20 cellular contexts compared by ENCODE assay signal in genomic region chr1:22915280-22915679, GRCh38. TPM values are rescaled to one million over a fixed set of nuclear protein-coding genes. Genes with fewer than 3 reads are reported as not detected.
DNase-seq lines count a peak whose midpoint lies in the region; ATAC-seq, FAIRE-seq and TF ChIP-seq lines count a peak whose summit lies in the region.
"Had no signal": no experiment of that assay in that cellular context is flagged by ENCODE, and none has a peak within 500 bp of the region (broad histone marks: within the 10 kb centered on the region; RNA-seq: fewer than 3 reads in every experiment).

No MANE protein-coding gene starts in this region.

- TF ChIP-seq POLR2A in HepG2 (IDR thresholded peaks at IDR 0.05; ENCODE audit: insufficient read depth in 1 of 2, low read depth in 2 of 2, low read length in 2 of 2) = no peak
- no peak for TF ChIP-seq POLR2A in right lobe of liver (IDR thresholded peaks at IDR 0.05)

- CTCF ChIA-PET in HepG2 (lab: Yijun Ruan, JAX; ENCODE audit: low intra/inter-chr PET ratio, low total read pairs) = no interaction called here

- H3K4me2 ChIP-seq in HepG2 (ENCODE audit: low read depth, low read length) = no peak overlapping the region

- intact Hi-C loops in HepG2 (cut with micrococcal nuclease; ENCODE audit: unreplicated experiment) (no loop called here), right lobe of liver (cut with DNase I) (loop anchor here in 1 of 2 donors (10.0 kb wide), 1 partner anchor 320 kb away; no protein-coding TSS in a partner anchor), left ventricle myocardium superior (cut with micrococcal nuclease) (no loop called here)

- H4K20me1 ChIP-seq in HepG2 (ENCODE audit: insufficient read depth, low read length) = no peaks in the 10 kb centered on the region

- no peak for ATAC-seq in HepG2
- ATAC-seq in right lobe of liver = no peak
- ATAC-seq in left ventricle myocardium superior = no peak

- H3K9me3 Mint-ChIP-seq in nephron = no peaks in the 10 kb centered on the region
- H3K9me3 Mint-ChIP-seq in type B pancreatic cell = no peaks in the 10 kb centered on the region
- H3K9me3 Mint-ChIP-seq: CD4-positive, alpha-beta T cell; IgD-negative memory B cell had no signal

- POLR2A ChIA-PET in HepG2 (lab: Yijun Ruan, JAX) = no interaction called here

- no peak overlapping the region for H2AFZ ChIP-seq in HepG2 (ENCODE audit: low read length)
- H2AFZ ChIP-seq: GM23248 had no signal

- WGBS in HepG2 (ENCODE audit: low lambda C conversion rate) = 15% methylated on average over 6 of the region's 8 CpGs
- 44% methylated on average over 7 of the region's 8 CpGs for WGBS in right lobe of liver (ENCODE audit: insufficient coverage, low coverage, low lambda C conversion rate, missing lambda C conversion rate)

- peaks cover 3 to 26% of the 10 kb centered on the region in 2 experiments; a peak in 2 of 5 replicates for H3K27me3 ChIP-seq in HepG2 (ENCODE audit: control insufficient read depth in 1 of 2, insufficient read depth in 2 of 2, low read length in 2 of 2)
- no peaks in the 10 kb centered on the region for H3K27me3 ChIP-seq in right lobe of liver
- H3K27me3 ChIP-seq in WERI-Rb-1 (ENCODE audit: insufficient read depth, low read depth, severe bottlenecking) = no peaks in the 10 kb centered on the region

- H3K4me1 Mint-ChIP-seq in nephron (peaks cover 41% of the 10 kb centered on the region), type B pancreatic cell (ENCODE audit: unreplicated experiment) (peaks cover 11% of the 10 kb centered on the region)
- H3K4me1 Mint-ChIP-seq: IgD-negative memory B cell had no signal

- H3K4me3 ChIP-seq in HepG2 (replicated peaks in 1 of 3; ENCODE audit: insufficient read depth in 1 of 3, low read depth in 2 of 3, low read length in 3 of 3) = no peak overlapping the region
- H3K4me3 ChIP-seq in right lobe of liver = no peak overlapping the region
- H3K4me3 ChIP-seq in WERI-Rb-1 (ENCODE audit: low read depth, low read length) = no peak overlapping the region
- H3K4me3 ChIP-seq: GM23248 had no signal

- DNase-seq in HepG2 (ENCODE audit: low spot score) = no peak
- DNase-seq in right lobe of liver = no peak
- no peak for DNase-seq in WERI-Rb-1
- no peak for DNase-seq in type B pancreatic cell (ENCODE audit: extremely low spot score, unreplicated experiment)
- DNase-seq in iPS-NIHi11 (ENCODE audit: low spot score) = no peak
- DNase-seq in left ventricle myocardium superior = no peak
- no peak for DNase-seq in SK-N-DZ (ENCODE audit: low spot score)
- DNase-seq: 8988T; Caco-2; CD4-positive, alpha-beta T cell; DMS153; DMS79 treated with DMSO at 0.1 percent for 48 hours; GF-D8; GM23248; KBM-7 had no signal

- no peak for FAIRE-seq in HepG2 (lab: Jason Lieb, UNC)
- FAIRE-seq: HTR-8/SVneo had no signal

- in situ Hi-C loops in HepG2 (cut with HindIII; ENCODE audit: extremely low pct_ligation_motif_present, low pct_unique_long_range_greater_than_20kb) = no loop called here

- no peak for TF ChIP-seq CTCF in HepG2 (CRISPR knock-in tag; IDR thresholded peaks at IDR 0.05)
- no peak for TF ChIP-seq CTCF in right lobe of liver (IDR thresholded peaks at IDR 0.05)
- no peak for TF ChIP-seq CTCF in WERI-Rb-1 (IDR thresholded peaks at IDR 0.05; ENCODE audit: low read depth, low read length)
- TF ChIP-seq CTCF in nephron (IDR thresholded peaks at IDR 0.05; ENCODE audit: unreplicated experiment in 3 of 3) = no peak
- TF ChIP-seq CTCF in type B pancreatic cell (conservative IDR thresholded peaks at IDR 0.05) = no peak

- peak overlapping the region in 2 of 3 experiments; percentile 48 to 49 for H3K27ac Mint-ChIP-seq in nephron
- peak overlapping the region; percentile 26 for H3K27ac Mint-ChIP-seq in type B pancreatic cell
- H3K27ac Mint-ChIP-seq: CD4-positive, alpha-beta T cell; IgD-negative memory B cell had no signal

- TF ChIP-seq EP300 in HepG2 (IDR thresholded peaks at IDR 0.05; ENCODE audit: low read depth in 2 of 2, low read length in 2 of 2) (no peak), HepG2 (CRISPR knock-in tag; IDR thresholded peaks at IDR 0.05; ENCODE audit: borderline replicate concordance) (no peak)

- H3K9me3 ChIP-seq in HepG2 (ENCODE audit: low read length) (no peaks in the 10 kb centered on the region), right lobe of liver (no peaks in the 10 kb centered on the region), WERI-Rb-1 (ENCODE audit: severe bottlenecking) (no peaks in the 10 kb centered on the region)
- H3K9me3 ChIP-seq: Caco-2 had no signal

- H3K79me2 ChIP-seq in HepG2 (ENCODE audit: insufficient read depth, low read length) = no peaks in the 10 kb centered on the region

- H3K27me3 Mint-ChIP-seq in nephron (ENCODE audit: low read depth) = peaks cover 8% of the 10 kb centered on the region
- H3K27me3 Mint-ChIP-seq in type B pancreatic cell = no peaks in the 10 kb centered on the region

- no peak overlapping the region for H3K9ac ChIP-seq in HepG2 (ENCODE audit: insufficient read depth, low read depth, low read length)
- H3K9ac ChIP-seq: GM23248 had no signal

- no TSS peak for BruUV-seq in HepG2 (replicated peaks; lab: Mats Ljungman, UMichigan)

- TF ChIP-seq RAD21 in HepG2 (CRISPR knock-in tag; IDR thresholded peaks at IDR 0.05) = no peak

- no peaks in the 10 kb centered on the region for H3K36me3 ChIP-seq in HepG2 (replicated peaks in 1 of 2; ENCODE audit: control insufficient read depth in 1 of 2, insufficient read depth in 2 of 2, low read length in 2 of 2)
- no peaks in the 10 kb centered on the region for H3K36me3 ChIP-seq in right lobe of liver
- H3K36me3 ChIP-seq in WERI-Rb-1 = no peaks in the 10 kb centered on the region; the same call in 1 of the 2 replicates

- H3K27ac ChIP-seq in HepG2 (ENCODE audit: extremely low read length, insufficient read depth, low read length) (no peak overlapping the region), right lobe of liver (no peak overlapping the region), WERI-Rb-1 (peak overlapping the region; percentile 89)
- H3K27ac ChIP-seq: GM23248 had no signal

- H3K4me1 ChIP-seq in HepG2 (ENCODE audit: insufficient read depth, low read length) (no peaks in the 10 kb centered on the region), right lobe of liver (no peaks in the 10 kb centered on the region)
- H3K4me1 ChIP-seq: Caco-2 had no signal

- no peak overlapping the region for H3K4me3 Mint-ChIP-seq in nephron
- H3K4me3 Mint-ChIP-seq in type B pancreatic cell = no peak overlapping the region
- H3K4me3 Mint-ChIP-seq: CD4-positive, alpha-beta T cell had no signal

- peaks cover 6% of the 10 kb centered on the region for H3K36me3 Mint-ChIP-seq in nephron (ENCODE audit: low read depth)
- H3K36me3 Mint-ChIP-seq in type B pancreatic cell = peaks cover 4% of the 10 kb centered on the region

TF ChIP-seq in HepG2, 621 proteins besides CTCF, POLR2A, EP300 and RAD21:
- TF ChIP-seq ZNF747 (CRISPR knock-in tag; IDR thresholded peaks at IDR 0.05; ENCODE audit: borderline replicate concordance) (no peak), MNT (IDR thresholded peaks at IDR 0.05) (peak; percentile 94)
TF ChIP-seq in HepG2: peak in this region for 1.

RNA-seq across cellular contexts. Expression of gene LACTBL1, which starts 57.4 kb away (rescaled TPM):
- 0.90 and 1.3 TPM in 2 replicates for total RNA-seq in HepG2 (2016; rRNA removed; fragmentation: Illumina TruSeq; extraction: Trizol)
- not detected in 2 replicates for total RNA-seq in HepG2 (2016; cell fraction: cytosol; rRNA removed; fragmentation: Illumina TruSeq; extraction: Trizol; ENCODE audit: low read depth)
- 0.76 and 1.6 TPM in 2 replicates for total RNA-seq in HepG2 (2016; cell fraction: insoluble cytoplasmic fraction; rRNA removed; fragmentation: Illumina TruSeq; extraction: Trizol)
- 0.34 and 0.48 TPM in 2 replicates for total RNA-seq in HepG2 (2016; cell fraction: membrane; rRNA removed; fragmentation: Illumina TruSeq; extraction: Trizol)
- 0.94 and 1.2 TPM in 2 replicates for total RNA-seq in HepG2 (2016; cell fraction: nucleus; rRNA removed; fragmentation: Illumina TruSeq; extraction: Trizol)
- 0.12 and 0.37 TPM in 2 replicates for polyA plus RNA-seq in HepG2 (2011; rRNA removed)
- 0.21 and 0.29 TPM in 2 replicates for polyA plus RNA-seq in HepG2 (2011; cell fraction: cytosol; rRNA removed)
- 1.2 and 1.4 TPM in 2 replicates for polyA plus RNA-seq in HepG2 (2011; cell fraction: nucleus; rRNA removed)
- 0.13 and 0.38 TPM in 2 replicates for polyA plus RNA-seq in HepG2 (2012)
- polyA plus RNA-seq in HepG2 (2016; cell fraction: cytosol; fragmentation: Illumina TruSeq; extraction: Trizol; ENCODE audit: low read depth) = not detected in 2 replicates
- 0.60 and 0.66 TPM in 2 replicates for polyA plus RNA-seq in HepG2 (2016; cell fraction: insoluble cytoplasmic fraction; fragmentation: Illumina TruSeq; extraction: Trizol; ENCODE audit: low read depth)
- 0.13 and 0.24 TPM in 2 replicates for polyA plus RNA-seq in HepG2 (2016; cell fraction: membrane; fragmentation: Illumina TruSeq; extraction: Trizol; ENCODE audit: low read depth)
- polyA plus RNA-seq in HepG2 (2016; cell fraction: nucleus; fragmentation: Illumina TruSeq; extraction: Trizol; ENCODE audit: insufficient read depth, low read depth) = 0.77 and 0.93 TPM in 2 replicates
- 1.2 TPM in 1 of 2 replicates, not detected in the other for polyA minus RNA-seq in HepG2 (2011; rRNA and poly(A)+ RNA removed; ENCODE audit: low replicate concordance)
- polyA minus RNA-seq in HepG2 (2011; cell fraction: cytosol; rRNA and poly(A)+ RNA removed) = 0.49 TPM in 1 of 2 replicates, not detected in the other
- polyA minus RNA-seq in HepG2 (2011; cell fraction: nucleus; rRNA and poly(A)+ RNA removed) = not detected in 2 replicates
- total RNA-seq in right lobe of liver = not detected
- not detected in 2 replicates for total RNA-seq in type B pancreatic cell (ENCODE audit: low replicate concordance)
- not detected for total RNA-seq in left ventricle myocardium superior
- polyA plus RNA-seq in SK-N-DZ (2014; cell fraction: cytosol; rRNA removed) = not detected in 2 replicates
- polyA plus RNA-seq in SK-N-DZ (2014; cell fraction: nucleus; rRNA removed) = not detected in 2 replicates
- total RNA-seq: Caco-2; CD4-positive, alpha-beta T cell; GM23248; H7 had no signal
- polyA plus RNA-seq: AG04450, GM23248, IgD-negative memory B cell had no signal
